In genomic region chr6:63783096-63783495, GRCh38 we compare ENCODE assay signal across 20 cellular contexts.
DNase-seq lines count a peak whose midpoint lies in the region; ATAC-seq and FAIRE-seq lines count a peak whose summit lies in the region.
"Had no signal": no experiment of that assay in that cellular context is flagged by ENCODE, and none has a peak within 500 bp of the region (broad histone marks: within the 10 kb centered on the region; RNA-seq: fewer than 3 reads in every experiment).

No MANE protein-coding gene starts in this region.

- CTCF ChIA-PET in naive thymus-derived CD4-positive, alpha-beta T cell (lab: Charles Lee) = no interaction called here

- peaks cover 0 to 1% (median 0%) of the 10 kb centered on the region in 7 donors for H3K4me1 Mint-ChIP-seq in naive thymus-derived CD4-positive, alpha-beta T cell
- H3K4me1 Mint-ChIP-seq: B cell; CD4-positive, CD25-positive, alpha-beta regulatory T cell had no signal

- 68% methylated on average over 1 of the region's 1 CpG for WGBS in right cardiac atrium

- intact Hi-C loops in right cardiac atrium (cut with DNase I) = no loop called here
- intact Hi-C loops in naive thymus-derived CD4-positive, alpha-beta T cell (cut with micrococcal nuclease) = no loop called here

- no peaks in the 10 kb centered on the region for H3K27me3 ChIP-seq in right cardiac atrium (ENCODE audit: control insufficient read depth, insufficient read depth)
- no peaks in the 10 kb centered on the region for H3K27me3 ChIP-seq in naive thymus-derived CD4-positive, alpha-beta T cell (ENCODE audit: control insufficient read depth in 2 of 2, insufficient read depth in 2 of 2, low read length in 2 of 2)
- H3K27me3 ChIP-seq: SJCRH30 had no signal

- no peak overlapping the region for H3K27ac Mint-ChIP-seq in naive thymus-derived CD4-positive, alpha-beta T cell
- H3K27ac Mint-ChIP-seq: B cell; CD4-positive, CD25-positive, alpha-beta regulatory T cell had no signal

- H3K27me3 Mint-ChIP-seq in naive thymus-derived CD4-positive, alpha-beta T cell = peaks cover 0 to 50% (median 28%) of the 10 kb centered on the region in 5 donors

- no peak overlapping the region for H3K27ac ChIP-seq in right cardiac atrium (ENCODE audit: low read length)
- H3K27ac ChIP-seq in naive thymus-derived CD4-positive, alpha-beta T cell (ENCODE audit: low read depth, low read length) = no peak overlapping the region
- H3K27ac ChIP-seq: 22Rv1, PC-9, SJCRH30 had no signal

- H3K9me3 ChIP-seq in right cardiac atrium (ENCODE audit: control insufficient read depth, low read length) = no peaks in the 10 kb centered on the region
- no peaks in the 10 kb centered on the region for H3K9me3 ChIP-seq in naive thymus-derived CD4-positive, alpha-beta T cell (ENCODE audit: control insufficient read depth in 2 of 3, low read length in 3 of 3)
- H3K9me3 ChIP-seq: SJCRH30 had no signal

- H3K36me3 ChIP-seq in naive thymus-derived CD4-positive, alpha-beta T cell (ENCODE audit: control insufficient read depth in 2 of 3, insufficient read depth in 3 of 3, low read length in 3 of 3) = no peaks in the 10 kb centered on the region
- H3K36me3 ChIP-seq: SJCRH30 had no signal

- H3K4me3 ChIP-seq in right cardiac atrium (ENCODE audit: low read length) = no peak overlapping the region
- H3K4me3 ChIP-seq in naive thymus-derived CD4-positive, alpha-beta T cell (ENCODE audit: low read length) = no peak overlapping the region
- H3K4me3 ChIP-seq: PC-9, SJCRH30 had no signal

- H3K9me3 Mint-ChIP-seq in naive thymus-derived CD4-positive, alpha-beta T cell = peaks cover 0 to 13% (median 2%) of the 10 kb centered on the region in 11 donors

- ATAC-seq in right cardiac atrium = no peak
- ATAC-seq in stimulated activated naive CD8-positive, alpha-beta T cell treated with anti-CD3 and anti-CD28 coated beads, Interleukin-15, Interleukin-2, amounts not matched to agents 100 U/mL and 50 U/mL, for 24 hours = no peak
- no peak for ATAC-seq in naive thymus-derived CD4-positive, alpha-beta T cell

- FAIRE-seq in islet of Langerhans (lab: Jason Lieb, UNC) = peak; percentile 79
- FAIRE-seq: G401.6, GM18507, H1 had no signal

- no peaks in the 10 kb centered on the region for H3K4me1 ChIP-seq in right cardiac atrium (ENCODE audit: control insufficient read depth, insufficient read depth, low read length)
- no peaks in the 10 kb centered on the region for H3K4me1 ChIP-seq in naive thymus-derived CD4-positive, alpha-beta T cell (ENCODE audit: control insufficient read depth in 2 of 2, insufficient read depth in 2 of 2, low read length in 2 of 2)
- H3K4me1 ChIP-seq: SJCRH30 had no signal

- no peak overlapping the region for H3K4me3 Mint-ChIP-seq in naive thymus-derived CD4-positive, alpha-beta T cell
- H3K4me3 Mint-ChIP-seq: B cell; CD4-positive, CD25-positive, alpha-beta regulatory T cell had no signal

- H3K36me3 Mint-ChIP-seq in naive thymus-derived CD4-positive, alpha-beta T cell = no peaks in the 10 kb centered on the region

- DNase-seq in DMS153 treated with DMSO at 0.1 percent for 48 hours (lab: John Stamatoyannopoulos, UW; ENCODE audit: unreplicated experiment) = peak; percentile 4
- DNase-seq in DMS153 (lab: John Stamatoyannopoulos, UW) = no peak
- peak; percentile 14 for DNase-seq in LoVo (ENCODE audit: low spot score)
- no peak for DNase-seq in right cardiac atrium
- no peak for DNase-seq in stimulated activated naive CD8-positive, alpha-beta T cell treated with anti-CD3 and anti-CD28 coated beads, Interleukin-15, Interleukin-2, amounts not matched to agents 100 U/mL and 50 U/mL, for 24 hours
- no peak for DNase-seq in T-helper 1 cell
- no peak for DNase-seq in naive thymus-derived CD4-positive, alpha-beta T cell
- DNase-seq: CD4-positive, CD25-positive, alpha-beta regulatory T cell; DND-41; MV-4-11; NCI-H187 treated with DMSO at 0.1 percent for 48 hours; NCI-H446; PC-9; SJCRH30 had no signal

- POLR2A ChIA-PET in naive thymus-derived CD4-positive, alpha-beta T cell (lab: Charles Lee) = no interaction called here

Comparison
In these comparisons a context has a peak if more than half of its experiments do, and no peak if none do; other contexts are left out.
1. DNase-seq: peak in DMS153 treated with DMSO at 0.1 percent for 48 hours (single experiment) and LoVo (single experiment); none in DMS153 (single experiment), right cardiac atrium (0 of 3), stimulated activated naive CD8-positive, alpha-beta T cell treated with anti-CD3 and anti-CD28 coated beads, Interleukin-15, Interleukin-2, amounts not matched to agents 100 U/mL and 50 U/mL, for 24 hours (single experiment), T-helper 1 cell (0 of 5) and naive thymus-derived CD4-positive, alpha-beta T cell (0 of 9).